Comparison of ENCODE assay signal across 8 cellular contexts in the genomic region with DNA sequence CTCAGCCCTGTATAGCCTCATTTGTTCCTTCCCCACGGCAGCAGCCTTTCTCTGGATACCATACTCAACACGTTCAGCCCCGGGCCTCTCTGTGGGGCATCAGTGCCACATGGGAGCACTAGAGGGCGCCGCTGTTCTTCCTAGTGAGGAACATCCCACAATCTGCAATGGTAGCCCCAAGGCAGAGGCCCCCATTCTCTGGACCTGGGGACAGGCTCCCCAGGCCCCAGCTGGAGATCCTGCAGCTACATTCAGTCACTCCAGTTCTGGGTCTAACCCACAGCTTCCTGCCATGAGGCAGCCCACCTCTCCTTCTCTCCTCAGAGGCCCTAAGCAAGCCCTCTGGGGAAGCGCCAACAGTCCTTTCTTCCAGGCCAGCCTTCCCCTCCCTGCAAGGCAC. TPM values are rescaled to one million over a fixed set of nuclear protein-coding genes. Genes with fewer than 3 reads are reported as not detected.
DNase-seq lines count a peak whose midpoint lies in the region; ATAC-seq and TF ChIP-seq lines count a peak whose summit lies in the region.

No MANE protein-coding gene starts in this region.

- DNase-seq in AG08395 (ENCODE audit: low spot score) (peak; percentile 76), NCI-H226 (peak; percentile 60), cerebellar cortex (ENCODE audit: low spot score) (peak; percentile 82), left lung (peak; percentile 84 to 93)
- peak; percentile 71 to 77 for DNase-seq in activated CD4-positive, alpha-beta T cell treated with anti-CD3 and anti-CD28 coated beads for 24 hours (ENCODE audit: low read depth in 2 of 2)
- DNase-seq in stimulated activated CD4-positive, alpha-beta T cell treated with anti-CD3 and anti-CD28 coated beads, Interleukin-4, amount 100 ng/mL, for 4 hours = peak; percentile 76 to 80

- TF ChIP-seq CTCF in left lung (IDR thresholded peaks at IDR 0.05) = peak; percentile 85 to 92

- ATAC-seq in GM18517 (IDR thresholded peaks at IDR 0.05; ENCODE audit: unreplicated experiment) (peak; percentile 89), HG03060 (IDR thresholded peaks at IDR 0.05; ENCODE audit: low read depth, unreplicated experiment) (peak; percentile 61), left lung (peak; percentile 86)

- H3K27me3 ChIP-seq in left lung = no peaks in the 10 kb centered on the region

- intact Hi-C loops in left lung (cut with DNase I) = no loop called here

- no peaks in the 10 kb centered on the region for H3K4me1 ChIP-seq in left lung

- no peaks in the 10 kb centered on the region for H3K9me3 ChIP-seq in left lung

- peaks cover 0 to 29% of the 10 kb centered on the region in 2 donors for H3K36me3 ChIP-seq in left lung

- no peak overlapping the region for H3K27ac ChIP-seq in left lung

- no peak overlapping the region for H3K4me3 ChIP-seq in left lung

RNA-seq across cellular contexts. Expression of gene SFXN5, which starts 14.2 kb away (rescaled TPM):
- 10 to 100 TPM; 17.1 to 19.7 TPM for total RNA-seq in left lung

RNA-seq across cellular contexts. Expression of gene RAB11FIP5, which starts 27.1 kb away (rescaled TPM):
- total RNA-seq in left lung = 10 to 100 TPM; 21.1 to 29.8 TPM
